ENCODE assay signal across 9 cellular contexts in genomic region chr1:40389871-40390560, GRCh38. TPM values are rescaled to one million over a fixed set of nuclear protein-coding genes. Genes with fewer than 3 reads are reported as not detected.
DNase-seq lines count a peak whose midpoint lies in the region; ATAC-seq and TF ChIP-seq lines count a peak whose summit lies in the region.
"Had no signal": no experiment of that assay in that cellular context is flagged by ENCODE, and none has a peak within 500 bp of the region (broad histone marks: within the 10 kb centered on the region; RNA-seq: fewer than 3 reads in every experiment).

No MANE protein-coding gene starts in this region.

- H3K9me3 Mint-ChIP-seq in activated CD8-positive, alpha-beta T cell treated with anti-CD3 and anti-CD28 coated beads for 36 hours: no peaks in the 10 kb centered on the region

- intact Hi-C loops in activated CD8-positive, alpha-beta T cell treated with anti-CD3 and anti-CD28 coated beads for 36 hours (cut with micrococcal nuclease): no loop called here

- H3K4me3 ChIP-seq in skin epidermis: peak overlapping the region in 1 of 7 experiments; percentile 4

- peak overlapping the region; percentile 95 for H3K27ac Mint-ChIP-seq in activated CD8-positive, alpha-beta T cell treated with anti-CD3 and anti-CD28 coated beads for 36 hours

- TF ChIP-seq CTCF in activated CD8-positive, alpha-beta T cell treated with anti-CD3 and anti-CD28 coated beads for 36 hours (IDR thresholded peaks at IDR 0.05): no peak

- peak overlapping the region; percentile 83 for H3K4me3 Mint-ChIP-seq in activated CD8-positive, alpha-beta T cell treated with anti-CD3 and anti-CD28 coated beads for 36 hours

- H3K36me3 Mint-ChIP-seq in activated CD8-positive, alpha-beta T cell treated with anti-CD3 and anti-CD28 coated beads for 36 hours (ENCODE audit: low read depth): peaks cover 59% of the 10 kb centered on the region

- CTCF ChIA-PET in activated CD8-positive, alpha-beta T cell treated with anti-CD3 and anti-CD28 coated beads for 36 hours (lab: Charles Lee): interaction anchor here (0.6 to 2.3 kb wide), 7 partner anchors 10 to 237 kb away, joined by 3 to 14 read pairs (median 5); no protein-coding TSS in a partner anchor

- H3K27ac ChIP-seq in skin epidermis: peak overlapping the region; percentile 6 to 96 (median 66)

- no peaks in the 10 kb centered on the region for H3K27me3 Mint-ChIP-seq in activated CD8-positive, alpha-beta T cell treated with anti-CD3 and anti-CD28 coated beads for 36 hours

- ATAC-seq in activated CD8-positive, alpha-beta T cell treated with anti-CD3 and anti-CD28 coated beads for 36 hours: no peak
- ATAC-seq in GM18907 (IDR thresholded peaks at IDR 0.05; ENCODE audit: unreplicated experiment): no peak
- ATAC-seq in HG03025 (IDR thresholded peaks at IDR 0.05; ENCODE audit: low FRiP score, unreplicated experiment): no peak
- ATAC-seq: esophagus mucosa had no signal

- DNase-seq in GM04504 (ENCODE audit: low read depth) (peak; percentile 90), fibroblast of the conjunctiva (ENCODE audit: low read depth) (peak; percentile 85), hepatic stellate cell (ENCODE audit: low spot score) (no peak), activated gamma-delta T cell (lab: John Stamatoyannopoulos, UW) (no peak)
- peak; percentile 39 for DNase-seq in activated CD8-positive, alpha-beta T cell treated with anti-CD3 and anti-CD28 coated beads for 36 hours

- peaks cover 80% of the 10 kb centered on the region for H3K4me1 Mint-ChIP-seq in activated CD8-positive, alpha-beta T cell treated with anti-CD3 and anti-CD28 coated beads for 36 hours (ENCODE audit: low read depth)

- POLR2A ChIA-PET in activated CD8-positive, alpha-beta T cell treated with anti-CD3 and anti-CD28 coated beads for 36 hours (lab: Charles Lee): interaction anchor here (1.4 to 16.6 kb wide), 6 partner anchors 6 to 60 kb away, joined by 5 to 278 read pairs (median 12); partner anchors contain the start of genes SMAP2 and ZFP69B

RNA-seq across cellular contexts. Expression of gene SMAP2, which starts 16.5 kb away (rescaled TPM):
- 100 to 1,000 TPM; 204 to 209 TPM for total RNA-seq in activated CD8-positive, alpha-beta T cell treated with anti-CD3 and anti-CD28 coated beads for 36 hours

Comparison
In these comparisons a context has a peak if more than half of its experiments do, and no peak if none do; other contexts are left out.
1. DNase-seq: peak in GM04504 (single experiment), activated CD8-positive, alpha-beta T cell treated with anti-CD3 and anti-CD28 coated beads for 36 hours (single experiment) and fibroblast of the conjunctiva (single experiment); none in hepatic stellate cell (single experiment) and activated gamma-delta T cell (single experiment).